Comparison of ENCODE assay signal across 8 cellular contexts in genomic region chr12:106226884-106227640, GRCh38. TPM values are rescaled to one million over a fixed set of nuclear protein-coding genes. Genes with fewer than 3 reads are reported as not detected.
A peak's percentile ranks its signal among the peaks of the same experiment; 100 is the strongest.
DNase-seq lines count a peak whose midpoint lies in the region; ATAC-seq, FAIRE-seq and TF ChIP-seq lines count a peak whose summit lies in the region.

No MANE protein-coding gene starts in this region.

- CTCF ChIA-PET in activated CD8-positive, alpha-beta T cell treated with anti-CD3 and anti-CD28 coated beads for 36 hours (lab: Charles Lee): interaction anchor here (0.6 to 4.3 kb wide), 35 partner anchors 8 to 807 kb away, joined by 3 to 82 read pairs (median 7); partner anchors contain the start of gene POLR3B

- TF ChIP-seq POLR2A in ovary (IDR thresholded peaks at IDR 0.05): no peak

- peak overlapping the region; percentile 56 to 58 for H3K4me3 Mint-ChIP-seq in CD14-positive monocyte
- H3K4me3 Mint-ChIP-seq in activated CD8-positive, alpha-beta T cell treated with anti-CD3 and anti-CD28 coated beads for 36 hours: no peak overlapping the region

- no peaks in the 10 kb centered on the region for H3K9me3 ChIP-seq in ovary

- H3K27ac Mint-ChIP-seq in CD14-positive monocyte: peak overlapping the region; percentile 98 to 100 (median 99)
- H3K27ac Mint-ChIP-seq in activated CD8-positive, alpha-beta T cell treated with anti-CD3 and anti-CD28 coated beads for 36 hours: peak overlapping the region; percentile 55

- TF ChIP-seq EP300 in ovary (IDR thresholded peaks at IDR 0.05): no peak

- ATAC-seq in activated CD8-positive, alpha-beta T cell treated with anti-CD3 and anti-CD28 coated beads for 36 hours: peak; percentile 43
- ATAC-seq in GM19023 (IDR thresholded peaks at IDR 0.05; ENCODE audit: unreplicated experiment): no peak

- no peaks in the 10 kb centered on the region for H3K27me3 ChIP-seq in ovary

- FAIRE-seq in GM18507 (lab: Jason Lieb, UNC): peak; percentile 76

- no peak overlapping the region for H3K4me3 ChIP-seq in foreskin fibroblast (ENCODE audit: low read depth in 1 of 2, low read length in 2 of 2)
- no peak overlapping the region for H3K4me3 ChIP-seq in ovary

- TF ChIP-seq CTCF in CD14-positive monocyte (IDR thresholded peaks at IDR 0.05) (peak; percentile 85), foreskin fibroblast (IDR thresholded peaks at IDR 0.05; ENCODE audit: low read depth, low read length) (peak; percentile 46), ovary (IDR thresholded peaks at IDR 0.05) (peak; percentile 53 to 89 (median 67))
- peak; percentile 90 for TF ChIP-seq CTCF in activated CD8-positive, alpha-beta T cell treated with anti-CD3 and anti-CD28 coated beads for 36 hours (IDR thresholded peaks at IDR 0.05)

- intact Hi-C loops in CD14-positive monocyte (cut with micrococcal nuclease) (loop anchor here (1.0 to 10.0 kb wide), 6 partner anchors 20 to 802 kb away; partner anchors contain the start of gene TCP11L2 (in 1 of the 2)), ovary (cut with DNase I) (loop anchor here (1.0 to 10.0 kb wide), 6 partner anchors 18 to 812 kb away; partner anchors contain the start of gene POLR3B (in 1 of the 4))
- intact Hi-C loops in activated CD8-positive, alpha-beta T cell treated with anti-CD3 and anti-CD28 coated beads for 36 hours (cut with micrococcal nuclease): loop anchor here (2.0 kb wide), 1 partner anchor 56 kb away; no protein-coding TSS in a partner anchor

- WGBS in ovary, 3 donors: 52 to 53% (median 52%) methylated on average over 11 of the region's 11 CpGs

- peaks cover 2 to 4% of the 10 kb centered on the region in 2 donors for H3K36me3 Mint-ChIP-seq in CD14-positive monocyte
- H3K36me3 Mint-ChIP-seq in activated CD8-positive, alpha-beta T cell treated with anti-CD3 and anti-CD28 coated beads for 36 hours (ENCODE audit: low read depth): no peaks in the 10 kb centered on the region

- peaks cover 13 to 31% (median 26%) of the 10 kb centered on the region in 3 donors for H3K27me3 Mint-ChIP-seq in CD14-positive monocyte (ENCODE audit: low read depth in 3 of 3)
- H3K27me3 Mint-ChIP-seq in activated CD8-positive, alpha-beta T cell treated with anti-CD3 and anti-CD28 coated beads for 36 hours: peaks cover 2% of the 10 kb centered on the region

- peaks cover 47% of the 10 kb centered on the region for H3K4me1 Mint-ChIP-seq in CD14-positive monocyte
- H3K4me1 Mint-ChIP-seq in activated CD8-positive, alpha-beta T cell treated with anti-CD3 and anti-CD28 coated beads for 36 hours (ENCODE audit: low read depth): peaks cover 11% of the 10 kb centered on the region

- POLR2A ChIA-PET in activated CD8-positive, alpha-beta T cell treated with anti-CD3 and anti-CD28 coated beads for 36 hours (lab: Charles Lee): interaction anchor here (1.0 kb wide), 1 partner anchor 21 kb away, joined by 3 read pairs; the partner anchor contains the start of gene CKAP4

- H3K9me3 Mint-ChIP-seq in CD14-positive monocyte: no peaks in the 10 kb centered on the region
- H3K9me3 Mint-ChIP-seq in activated CD8-positive, alpha-beta T cell treated with anti-CD3 and anti-CD28 coated beads for 36 hours: no peaks in the 10 kb centered on the region

- DNase-seq in CD14-positive monocyte (ENCODE audit: low spot score) (no peak), GM18507 (ENCODE audit: extremely low spot score, insufficient read length, low read depth) (no peak), NCI-H2107 treated with DMSO at 0.1 percent for 48 hours (lab: John Stamatoyannopoulos, UW; ENCODE audit: unreplicated experiment) (peak; percentile 65), foreskin fibroblast (peak; percentile 42 to 80), ovary (no peak), GOT3 (lab: John Stamatoyannopoulos, UW) (no peak)
- DNase-seq in activated CD8-positive, alpha-beta T cell treated with anti-CD3 and anti-CD28 coated beads for 36 hours: peak; percentile 36

- no peak overlapping the region for H3K27ac ChIP-seq in ovary

- H3K36me3 ChIP-seq in ovary: no peaks in the 10 kb centered on the region

- H3K4me1 ChIP-seq in ovary (ENCODE audit: insufficient read depth): no peaks in the 10 kb centered on the region

RNA-seq across cellular contexts. Expression of gene CKAP4, which starts 20.8 kb away (rescaled TPM):
- polyA plus RNA-seq in CD14-positive monocyte (10 to 100 TPM; 46.9 to 59.4 TPM), ovary (10 to 100 TPM; 26.4 to 87.4 TPM)
- total RNA-seq in activated CD8-positive, alpha-beta T cell treated with anti-CD3 and anti-CD28 coated beads for 36 hours: 10 to 100 TPM; 15.2 to 16.3 TPM
- total RNA-seq in ovary: 10 to 100 TPM; 32.0 to 59.4 (median 55.4) TPM

Comparison
In these comparisons a context has a peak if more than half of its experiments do, and no peak if none do; other contexts are left out.
1. DNase-seq: peak in NCI-H2107 treated with DMSO at 0.1 percent for 48 hours (single experiment), activated CD8-positive, alpha-beta T cell treated with anti-CD3 and anti-CD28 coated beads for 36 hours (single experiment) and foreskin fibroblast (2 of 2); none in CD14-positive monocyte (single experiment), GM18507 (single experiment), ovary (0 of 5) and GOT3 (single experiment).
2. Peak in every context shown above with its lines, with median percentiles within 50 percentile points of each other: CTCF ChIP-seq.